Comparison of ENCODE assay signal across 8 cellular contexts in genomic region chr3:158727499-158728377, GRCh38. TPM values are rescaled to one million over a fixed set of nuclear protein-coding genes. Genes with fewer than 3 reads are reported as not detected.
A peak's percentile ranks its signal among the peaks of the same experiment; 100 is the strongest.
DNase-seq lines count a peak whose midpoint lies in the region; ATAC-seq and TF ChIP-seq lines count a peak whose summit lies in the region.

No MANE protein-coding gene starts in this region.

- peak; percentile 49 for ATAC-seq in GM19328 (IDR thresholded peaks at IDR 0.05; ENCODE audit: unreplicated experiment)
- peak; percentile 67 for ATAC-seq in HG03378 (IDR thresholded peaks at IDR 0.05; ENCODE audit: unreplicated experiment)
- peak; percentile 67 for ATAC-seq in activated CD8-positive, alpha-beta T cell treated with anti-CD3 and anti-CD28 coated beads for 36 hours

- H3K9me3 Mint-ChIP-seq in activated CD8-positive, alpha-beta T cell treated with anti-CD3 and anti-CD28 coated beads for 36 hours, result no peaks in the 10 kb centered on the region
- no peaks in the 10 kb centered on the region for H3K9me3 Mint-ChIP-seq in nephron

- H3K27ac Mint-ChIP-seq in activated CD8-positive, alpha-beta T cell treated with anti-CD3 and anti-CD28 coated beads for 36 hours, result no peak overlapping the region
- H3K27ac Mint-ChIP-seq in nephron, result peak overlapping the region in 2 of 3 experiments; percentile 57 to 82

- DNase-seq in DMS114 treated with DMSO at 0.1 percent for 48 hours (lab: John Stamatoyannopoulos, UW; ENCODE audit: unreplicated experiment), result peak; percentile 66
- peak; percentile 45 for DNase-seq in NCI-H526 treated with DMSO at 0.1 percent for 48 hours (lab: John Stamatoyannopoulos, UW)
- peak; percentile 67 for DNase-seq in activated CD8-positive, alpha-beta T cell treated with anti-CD3 and anti-CD28 coated beads for 36 hours
- DNase-seq in fibroblast of gingiva (ENCODE audit: low read depth), result peak; percentile 63
- DNase-seq in occipital lobe (lab: John Stamatoyannopoulos, UW), result no peak

- intact Hi-C loops in activated CD8-positive, alpha-beta T cell treated with anti-CD3 and anti-CD28 coated beads for 36 hours (cut with micrococcal nuclease), result loop anchor here (1.0 kb wide), 1 partner anchor 64 kb away; no protein-coding TSS in a partner anchor

- peak; percentile 70 for TF ChIP-seq CTCF in activated CD8-positive, alpha-beta T cell treated with anti-CD3 and anti-CD28 coated beads for 36 hours (IDR thresholded peaks at IDR 0.05)
- TF ChIP-seq CTCF in nephron (IDR thresholded peaks at IDR 0.05; ENCODE audit: unreplicated experiment in 3 of 3), result peak; percentile 78 to 80 (median 79)

- peaks cover 3% of the 10 kb centered on the region for H3K36me3 Mint-ChIP-seq in activated CD8-positive, alpha-beta T cell treated with anti-CD3 and anti-CD28 coated beads for 36 hours (ENCODE audit: low read depth)
- peaks cover 7% of the 10 kb centered on the region for H3K36me3 Mint-ChIP-seq in nephron (ENCODE audit: low read depth)

- CTCF ChIA-PET in activated CD8-positive, alpha-beta T cell treated with anti-CD3 and anti-CD28 coated beads for 36 hours (lab: Charles Lee), result interaction anchor here (0.7 to 4.1 kb wide), 28 partner anchors 9 to 532 kb away, joined by 3 to 118 read pairs (median 6); partner anchors contain the start of genes GFM1, MFSD1 and MLF1

- H3K4me3 Mint-ChIP-seq in activated CD8-positive, alpha-beta T cell treated with anti-CD3 and anti-CD28 coated beads for 36 hours, result no peak overlapping the region
- H3K4me3 Mint-ChIP-seq in nephron, result peak overlapping the region in 1 of 3 experiments; percentile 37

- H3K27me3 Mint-ChIP-seq in activated CD8-positive, alpha-beta T cell treated with anti-CD3 and anti-CD28 coated beads for 36 hours, result peaks cover 2% of the 10 kb centered on the region
- H3K27me3 Mint-ChIP-seq in nephron (ENCODE audit: low read depth), result no peaks in the 10 kb centered on the region

- POLR2A ChIA-PET in activated CD8-positive, alpha-beta T cell treated with anti-CD3 and anti-CD28 coated beads for 36 hours (lab: Charles Lee), result interaction anchor here (1.9 kb wide), 1 partner anchor 64 kb away, joined by 4 read pairs; no protein-coding TSS in a partner anchor

- H3K4me1 Mint-ChIP-seq in activated CD8-positive, alpha-beta T cell treated with anti-CD3 and anti-CD28 coated beads for 36 hours (ENCODE audit: low read depth), result peaks cover 27% of the 10 kb centered on the region
- H3K4me1 Mint-ChIP-seq in nephron, result peaks cover 34% of the 10 kb centered on the region

RNA-seq across cellular contexts. Expression of gene RARRES1, which starts 4.5 kb away (rescaled TPM):
- not detected for total RNA-seq in activated CD8-positive, alpha-beta T cell treated with anti-CD3 and anti-CD28 coated beads for 36 hours
- 1.4 TPM for total RNA-seq in occipital lobe

RNA-seq across cellular contexts. Expression of gene LXN, which starts 55.3 kb away (rescaled TPM):
- 1 to 10 TPM; 7.1 to 7.8 TPM for total RNA-seq in activated CD8-positive, alpha-beta T cell treated with anti-CD3 and anti-CD28 coated beads for 36 hours
- total RNA-seq in occipital lobe, result 10.5 TPM
